Comparison of ENCODE assay signal across 11 cellular contexts in the genomic region with DNA sequence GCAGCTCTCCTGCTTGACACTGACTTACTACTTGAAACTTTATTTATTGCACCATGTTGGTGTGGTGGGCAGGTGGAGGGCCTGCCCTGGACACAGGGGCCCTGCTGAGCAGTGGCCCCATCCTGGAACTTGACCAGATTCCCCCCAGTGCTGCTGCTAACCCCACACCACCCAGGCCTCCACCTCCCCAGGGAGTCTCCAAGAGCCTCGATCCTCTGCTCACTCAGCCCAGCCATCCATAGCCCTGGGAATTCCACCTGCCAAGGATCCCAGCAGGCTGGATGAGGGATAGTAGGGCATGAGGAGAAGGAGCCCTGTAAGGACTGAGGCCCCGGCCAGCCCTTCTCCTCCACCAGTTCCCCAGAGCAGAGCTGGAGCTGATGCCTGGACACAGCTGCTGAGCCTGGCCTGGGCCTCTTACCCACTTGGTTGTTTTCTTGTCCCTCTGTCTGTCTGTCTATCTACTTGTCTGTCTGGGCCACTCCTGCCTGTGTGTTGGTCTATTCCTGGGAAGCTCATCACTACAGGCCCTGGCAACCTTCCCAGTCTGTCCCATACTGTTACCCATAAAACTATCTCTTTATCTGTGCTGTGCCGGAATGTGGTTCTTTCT. TPM values are rescaled to one million over a fixed set of nuclear protein-coding genes. Genes with fewer than 3 reads are reported as not detected.
A peak's percentile ranks its signal among the peaks of the same experiment; 100 is the strongest.
DNase-seq lines count a peak whose midpoint lies in the region; ATAC-seq and TF ChIP-seq lines count a peak whose summit lies in the region.
"Had no signal": no experiment of that assay in that cellular context is flagged by ENCODE, and none has a peak within 500 bp of the region (broad histone marks: within the 10 kb centered on the region; RNA-seq: fewer than 3 reads in every experiment).

No MANE protein-coding gene starts in this region.

- H3K9me3 ChIP-seq in A673 (ENCODE audit: low read depth, low read length, poor library complexity, severe bottlenecking) (no peaks in the 10 kb centered on the region), muscle layer of duodenum (ENCODE audit: control insufficient read depth in 1 of 2, low read length in 2 of 2) (no peaks in the 10 kb centered on the region)

- H3K4me1 ChIP-seq in A673 (ENCODE audit: insufficient read depth, low read length, poor library complexity, severe bottlenecking) (peaks cover 43% of the 10 kb centered on the region), muscle layer of duodenum (ENCODE audit: control insufficient read depth in 1 of 2, insufficient read depth in 2 of 2, low read length in 2 of 2) (peaks cover 4 to 23% of the 10 kb centered on the region in 2 donors)

- H3K36me3 ChIP-seq in A673 (ENCODE audit: insufficient read depth, low read length, poor library complexity, severe bottlenecking) (peaks cover 21% of the 10 kb centered on the region), muscle layer of duodenum (ENCODE audit: control insufficient read depth in 1 of 2, insufficient read depth in 2 of 2, low read length in 2 of 2) (no peaks in the 10 kb centered on the region)

- H3K27me3 ChIP-seq in A673 (replicated peaks; ENCODE audit: insufficient read depth, low read depth, low read length, poor library complexity) (no peaks in the 10 kb centered on the region), muscle layer of duodenum (ENCODE audit: low read depth, low read length) (no peaks in the 10 kb centered on the region)

- H3K27me3 Mint-ChIP-seq in Calu3 (ENCODE audit: unreplicated experiment): no peaks in the 10 kb centered on the region
- peaks cover 3% of the 10 kb centered on the region for H3K27me3 Mint-ChIP-seq in activated naive CD8-positive, alpha-beta T cell treated with anti-CD3 and anti-CD28 coated beads for 36 hours

- H3K4me3 ChIP-seq in A673 (ENCODE audit: low read depth, low read length, poor library complexity, severe bottlenecking): peak overlapping the region; percentile 15
- no peak overlapping the region for H3K4me3 ChIP-seq in muscle layer of duodenum (ENCODE audit: low read depth in 1 of 2, low read length in 2 of 2)

- CTCF ChIA-PET in A673 (lab: Charles Lee) (no interaction called here), Calu3 (lab: Charles Lee) (no interaction called here)

- no peak for TF ChIP-seq CTCF in A673 (conservative IDR thresholded peaks at IDR 0.05; ENCODE audit: low read depth, low read length)
- no peak for TF ChIP-seq CTCF in Calu3 (IDR thresholded peaks at IDR 0.05; ENCODE audit: unreplicated experiment)

- ATAC-seq in GM18511 (IDR thresholded peaks at IDR 0.05; ENCODE audit: unreplicated experiment): no peak
- ATAC-seq: natural killer cell had no signal

- no peaks in the 10 kb centered on the region for H3K9me3 Mint-ChIP-seq in Calu3 (ENCODE audit: low read depth, unreplicated experiment)
- H3K9me3 Mint-ChIP-seq in activated naive CD8-positive, alpha-beta T cell treated with anti-CD3 and anti-CD28 coated beads for 36 hours: no peaks in the 10 kb centered on the region
- H3K9me3 Mint-ChIP-seq: natural killer cell had no signal

- intact Hi-C loops in A673 (cut with micrococcal nuclease; ENCODE audit: unreplicated experiment): no loop called here
- intact Hi-C loops in Calu3 (cut with micrococcal nuclease; ENCODE audit: unreplicated experiment): no loop called here

- BruUV-seq in A673 (replicated peaks; lab: Mats Ljungman, UMichigan) (no TSS peak), Calu3 (replicated peaks; lab: Mats Ljungman, UMichigan) (no TSS peak)

- H3K4me3 Mint-ChIP-seq in Calu3 (ENCODE audit: low read depth, unreplicated experiment): peak overlapping the region; percentile 52
- H3K4me3 Mint-ChIP-seq in activated naive CD8-positive, alpha-beta T cell treated with anti-CD3 and anti-CD28 coated beads for 36 hours: peak overlapping the region; percentile 52
- H3K4me3 Mint-ChIP-seq: natural killer cell had no signal

- peak overlapping the region; percentile 16 for H3K27ac ChIP-seq in A673 (ENCODE audit: low read depth, low read length, poor library complexity, severe bottlenecking)
- H3K27ac ChIP-seq in muscle layer of duodenum (ENCODE audit: low read length): peak overlapping the region; percentile 13
- H3K27ac ChIP-seq: KMS-11 had no signal

- H3K36me3 Mint-ChIP-seq in Calu3 (ENCODE audit: insufficient read depth, unreplicated experiment): peaks cover 35% of the 10 kb centered on the region
- H3K36me3 Mint-ChIP-seq in activated naive CD8-positive, alpha-beta T cell treated with anti-CD3 and anti-CD28 coated beads for 36 hours: peaks cover 33% of the 10 kb centered on the region
- H3K36me3 Mint-ChIP-seq: natural killer cell had no signal

- peaks cover 13% of the 10 kb centered on the region for H3K4me1 Mint-ChIP-seq in Calu3 (ENCODE audit: low read depth, unreplicated experiment)
- H3K4me1 Mint-ChIP-seq in activated naive CD8-positive, alpha-beta T cell treated with anti-CD3 and anti-CD28 coated beads for 36 hours: peaks cover 49% of the 10 kb centered on the region

- H3K27ac Mint-ChIP-seq in Calu3 (ENCODE audit: unreplicated experiment): no peak overlapping the region
- H3K27ac Mint-ChIP-seq in activated naive CD8-positive, alpha-beta T cell treated with anti-CD3 and anti-CD28 coated beads for 36 hours: peak overlapping the region; percentile 20
- H3K27ac Mint-ChIP-seq: natural killer cell had no signal

- POLR2A ChIA-PET in A673 (lab: Charles Lee; ENCODE audit: low non-redundant PET): interaction anchor here (0.5 kb wide), 1 partner anchor 51 kb away, joined by 6 read pairs; no protein-coding TSS in a partner anchor

- DNase-seq in A673 (ENCODE audit: low spot score) (peak; percentile 25), Calu3 (no peak), middle frontal gyrus (ENCODE audit: extremely low spot score, low spot score) (no peak), HCEC 1CT (no peak), amniotic stem cell (lab: John Stamatoyannopoulos, UW) (no peak)
- no peak for DNase-seq in activated naive CD8-positive, alpha-beta T cell treated with anti-CD3 and anti-CD28 coated beads for 36 hours
- DNase-seq: natural killer cell, NCI-H345 had no signal

RNA-seq across cellular contexts. Expression of gene CHAC1, which starts 2.8 kb away (rescaled TPM):
- total RNA-seq in A673 (2021) (11.6 and 26.8 TPM in 2 replicates), Calu3 (2022) (5.0 and 5.2 TPM in 2 replicates)
- total RNA-seq in activated naive CD8-positive, alpha-beta T cell treated with anti-CD3 and anti-CD28 coated beads for 36 hours: 10 to 100 TPM; 43.9 to 45.8 TPM

RNA-seq across cellular contexts. Expression of gene DLL4, which starts 26.9 kb away (rescaled TPM):
- total RNA-seq in A673 (2021) (0.11 and 0.15 TPM in 2 replicates), Calu3 (2022) (not detected in 2 replicates)
- not detected for total RNA-seq in activated naive CD8-positive, alpha-beta T cell treated with anti-CD3 and anti-CD28 coated beads for 36 hours
